In the genomic region with DNA sequence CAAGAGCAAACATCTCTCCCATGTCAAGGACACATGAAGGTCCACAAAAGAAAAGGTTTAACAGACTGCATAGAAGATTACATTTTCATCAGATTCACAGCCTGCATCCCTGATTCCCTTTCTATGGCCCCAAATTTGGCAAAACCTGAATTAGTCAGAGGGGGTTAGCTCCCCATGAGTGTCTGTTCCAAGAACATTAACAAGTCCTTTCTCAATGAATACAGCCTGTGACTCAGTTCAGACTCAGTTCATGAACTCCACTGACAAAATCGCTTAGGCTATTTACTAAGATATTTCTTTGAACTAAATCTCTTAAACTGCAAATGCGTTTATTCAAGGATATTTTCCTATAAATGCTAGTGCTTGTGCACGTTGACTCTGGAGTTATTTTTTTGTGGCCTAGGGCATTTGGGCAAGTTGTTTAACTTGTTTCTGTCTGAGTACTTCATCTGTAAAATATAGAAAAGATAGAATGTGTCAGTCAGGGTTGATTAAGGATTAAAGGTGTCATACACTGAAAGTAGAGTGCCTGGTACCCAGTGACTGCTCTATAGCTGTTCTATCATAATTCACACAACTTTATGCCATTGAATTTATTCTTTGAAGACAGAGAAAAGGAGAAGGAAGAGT, we compare ENCODE assay signal across 15 cellular contexts.
"Had no signal": no experiment of that assay in that cellular context is flagged by ENCODE, and none has a peak within 500 bp of the region (broad histone marks: within the 10 kb centered on the region; RNA-seq: fewer than 3 reads in every experiment).

No MANE protein-coding gene starts in this region.

- H3K4me3 Mint-ChIP-seq: activated B cell treated with CpG ODN at 0.5 μM for 24 hours; activated CD4-positive, alpha-beta T cell treated with anti-CD3 and anti-CD28 coated beads, Interleukin-2, amount 10 ng/mL, durations not matched to agents 7 days and 5 days; activated naive CD4-positive, alpha-beta T cell treated with anti-CD3 and anti-CD28 coated beads, Interleukin-2, amount 50 U/mL, for 24 hours; naive thymus-derived CD4-positive, alpha-beta T cell had no signal

- H3K4me3 ChIP-seq: colonic mucosa, lower lobe of right lung, skin epidermis, thyroid gland, uterus had no signal

- H3K36me3 Mint-ChIP-seq: activated naive CD4-positive, alpha-beta T cell treated with anti-CD3 and anti-CD28 coated beads, Interleukin-2, amount 50 U/mL, for 24 hours had no signal

- H3K4me1 Mint-ChIP-seq: activated B cell treated with CpG ODN at 0.5 μM for 24 hours; activated CD4-positive, alpha-beta T cell treated with anti-CD3 and anti-CD28 coated beads, Interleukin-2, amount 10 ng/mL, durations not matched to agents 7 days and 5 days; activated naive CD4-positive, alpha-beta T cell treated with anti-CD3 and anti-CD28 coated beads, Interleukin-2, amount 50 U/mL, for 24 hours; naive thymus-derived CD4-positive, alpha-beta T cell had no signal

- H3K27ac Mint-ChIP-seq: activated B cell treated with CpG ODN at 0.5 μM for 24 hours; activated CD4-positive, alpha-beta T cell treated with anti-CD3 and anti-CD28 coated beads, Interleukin-2, amount 10 ng/mL, durations not matched to agents 7 days and 5 days; activated naive CD4-positive, alpha-beta T cell treated with anti-CD3 and anti-CD28 coated beads, Interleukin-2, amount 50 U/mL, for 24 hours; naive thymus-derived CD4-positive, alpha-beta T cell had no signal

- H3K27ac ChIP-seq: colonic mucosa, lower lobe of right lung, skin epidermis, thyroid gland, uterus had no signal

- DNase-seq: activated B cell treated with CpG ODN at 0.5 μM for 24 hours; activated CD4-positive, alpha-beta T cell treated with anti-CD3 and anti-CD28 coated beads, Interleukin-2, amount 10 ng/mL, durations not matched to agents 7 days and 5 days; activated T-cell treated with anti-CD3 and anti-CD28 coated beads, Interleukin-2, amount 50 U/mL, for 1 hour; caudate nucleus; colonic mucosa; left cardiac atrium; lower lobe of right lung; naive thymus-derived CD4-positive, alpha-beta T cell; posterior cingulate gyrus; stimulated activated CD4-positive, alpha-beta T cell treated with anti-CD3 and anti-CD28 coated beads, Interleukin-4, amount 100 ng/mL, for 4 hours; T-helper 2 cell; thyroid gland; uterus had no signal

- ATAC-seq: left cardiac atrium; lower lobe of right lung; naive thymus-derived CD4-positive, alpha-beta T cell had no signal

- H3K36me3 ChIP-seq: colonic mucosa, lower lobe of right lung, thyroid gland, uterus had no signal

- H3K4me1 ChIP-seq: colonic mucosa, lower lobe of right lung, thyroid gland, uterus had no signal

- H3K9me3 ChIP-seq: colonic mucosa, thyroid gland, uterus had no signal

- H3K27me3 Mint-ChIP-seq: activated B cell treated with CpG ODN at 0.5 μM for 24 hours; activated CD4-positive, alpha-beta T cell treated with anti-CD3 and anti-CD28 coated beads, Interleukin-2, amount 10 ng/mL, durations not matched to agents 7 days and 5 days; activated naive CD4-positive, alpha-beta T cell treated with anti-CD3 and anti-CD28 coated beads, Interleukin-2, amount 50 U/mL, for 24 hours; naive thymus-derived CD4-positive, alpha-beta T cell had no signal

- H3K27me3 ChIP-seq: colonic mucosa, thyroid gland, uterus had no signal
